Comparison of ENCODE assay signal across 1 cellular context in the genomic region with DNA sequence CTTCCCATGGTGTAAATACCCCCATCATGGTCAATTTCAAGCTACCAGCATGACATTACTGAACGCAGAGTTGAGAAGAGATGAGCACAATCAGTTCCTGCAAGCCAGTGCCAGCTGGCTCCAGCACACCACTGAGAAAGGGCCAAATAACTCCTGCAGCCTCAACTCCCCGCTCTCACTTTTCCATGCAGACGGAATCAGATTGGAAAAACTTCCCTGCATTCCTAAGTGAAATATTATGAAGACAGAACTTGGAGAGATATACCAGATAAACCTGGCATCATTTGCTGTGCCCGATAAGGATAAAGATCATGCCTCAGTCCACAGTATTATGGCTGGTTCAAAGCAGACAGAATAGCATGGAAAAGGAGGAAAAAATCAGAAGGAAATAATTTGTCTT.
TF ChIP-seq lines count a peak whose summit lies in the region.

No MANE protein-coding gene starts in this region.

TF ChIP-seq in SK-N-SH, 30 proteins besides CTCF, POLR2A, EP300 and RAD21:
- TF ChIP-seq NFIC (IDR thresholded peaks at IDR 0.05; ENCODE audit: borderline replicate concordance) (0 out of 2 replicates have a peak, but pooled peaks have one; percentile 9), MXI1 (IDR thresholded peaks at IDR 0.05; ENCODE audit: low read depth, low read length) (no peak)
TF ChIP-seq in SK-N-SH: peak in this region for 1.
